Comparison of ENCODE assay signal across 8 cellular contexts in genomic region chr11:369336-370018, GRCh38.
A peak's percentile ranks its signal among the peaks of the same experiment; 100 is the strongest.
DNase-seq lines count a peak whose midpoint lies in the region; ATAC-seq and TF ChIP-seq lines count a peak whose summit lies in the region.

B4GALNT4 (plus strand) TSS chr11:369499; CDS start chr11:369804, 305 bp downstream.

- no peak for TF ChIP-seq CTCF in coronary artery (IDR thresholded peaks at IDR 0.05)

- no peak for ATAC-seq in GM18867 (IDR thresholded peaks at IDR 0.05; ENCODE audit: unreplicated experiment)

- H3K27ac ChIP-seq in coronary artery: no peak within 1 kb of the TSS

- peak within 1 kb of the TSS; percentile 63 for H3K4me3 ChIP-seq in coronary artery

- DNase-seq in NCI-H1417 (lab: John Stamatoyannopoulos, UW) (peak; percentile 51 to 58 (median 53)), NCI-H1417 treated with DMSO at 0.1 percent for 48 hours (lab: John Stamatoyannopoulos, UW) (no peak), RPMI8226 (peak; percentile 52), coronary artery (ENCODE audit: low spot score) (no peak), middle frontal gyrus (ENCODE audit: extremely low spot score, low spot score) (peak; percentile 47), cerebellar cortex (ENCODE audit: low spot score) (no peak), NCI-H1694 (lab: John Stamatoyannopoulos, UW) (no peak)

Comparison
In these comparisons a context has a peak if more than half of its experiments do, and no peak if none do; other contexts are left out.
1. DNase-seq: peak in NCI-H1417 (3 of 3), RPMI8226 (single experiment) and middle frontal gyrus (single experiment); none in NCI-H1417 treated with DMSO at 0.1 percent for 48 hours (single experiment), coronary artery (single experiment), cerebellar cortex (single experiment) and NCI-H1694 (single experiment).